1 cellular context compared by ENCODE assay signal in the genomic region with DNA sequence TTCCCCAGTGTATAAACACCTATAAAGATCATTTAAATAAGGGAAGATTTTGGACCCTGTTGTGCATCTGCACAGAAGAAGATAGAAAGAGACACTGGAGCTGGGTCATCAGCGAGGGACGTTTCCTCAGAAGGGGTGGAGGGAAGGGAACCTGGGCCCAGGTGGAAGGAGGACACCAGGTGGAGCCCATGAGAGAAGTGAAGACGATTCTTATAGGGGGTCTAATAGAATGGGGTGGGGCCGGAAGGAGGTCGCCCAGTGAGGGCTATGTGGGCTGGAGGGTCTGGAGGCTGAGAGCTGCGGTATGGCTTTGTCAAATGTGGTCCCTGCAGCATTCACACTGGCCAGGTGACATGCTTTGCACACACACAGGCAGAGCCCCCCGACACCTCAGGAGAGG.
TF ChIP-seq lines count a peak whose summit lies in the region.

No MANE protein-coding gene starts in this region.

TF ChIP-seq in IMR-90, 13 proteins besides CTCF, POLR2A, EP300 and RAD21:
- TF ChIP-seq CHD1 (IDR thresholded peaks at IDR 0.05; ENCODE audit: low read depth, low read length): no peak
TF ChIP-seq in IMR-90: peak in this region for 0.
